In the genomic region with DNA sequence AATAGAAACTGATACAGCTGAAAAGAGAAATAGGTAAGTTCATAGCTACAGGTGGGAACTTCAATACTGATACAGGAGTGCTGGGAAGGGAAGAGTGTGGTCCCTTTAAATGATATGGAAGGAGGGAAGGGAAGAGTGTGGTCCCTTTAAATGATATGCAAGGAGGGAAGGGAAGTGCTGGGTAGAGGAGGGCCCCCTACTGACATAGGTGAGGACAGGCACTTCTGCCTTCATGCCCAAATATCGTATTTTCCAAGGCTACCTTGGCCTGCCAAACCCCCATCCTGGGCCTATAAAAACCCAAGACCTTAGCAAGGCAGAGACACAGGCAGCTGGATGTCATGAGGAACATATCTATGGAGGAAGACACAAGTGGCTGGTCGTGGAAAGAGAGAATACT, we compare ENCODE assay signal across 23 cellular contexts.
DNase-seq lines count a peak whose midpoint lies in the region; ATAC-seq and TF ChIP-seq lines count a peak whose summit lies in the region.
"Had no signal": no experiment of that assay in that cellular context is flagged by ENCODE, and none has a peak within 500 bp of the region (broad histone marks: within the 10 kb centered on the region; RNA-seq: fewer than 3 reads in every experiment).

No MANE protein-coding gene starts in this region.

- CTCF ChIA-PET in CD4-positive, alpha-beta T cell (lab: Charles Lee), result no interaction called here

- no peaks in the 10 kb centered on the region for H3K9me3 ChIP-seq in CD4-positive, alpha-beta T cell (ENCODE audit: control insufficient read depth, low read length)
- H3K9me3 ChIP-seq: upper lobe of right lung had no signal

- H3K4me3 ChIP-seq in GM12864 (ENCODE audit: low read depth, low read length), result no peak overlapping the region
- H3K4me3 ChIP-seq: GM23248, upper lobe of right lung had no signal

- no peaks in the 10 kb centered on the region for H3K27me3 ChIP-seq in CD4-positive, alpha-beta T cell (ENCODE audit: control insufficient read depth, insufficient read depth, low read length)
- H3K27me3 ChIP-seq: upper lobe of right lung had no signal

- DNase-seq in GM12864 (ENCODE audit: low read depth), result no peak
- DNase-seq in HT-29 (ENCODE audit: low spot score), result peak; percentile 25
- peak; percentile 12 for DNase-seq in RKO (ENCODE audit: low spot score)
- peak; percentile 12 for DNase-seq in iPS-NIHi11 (ENCODE audit: low spot score)
- no peak for DNase-seq in CD4-positive, alpha-beta T cell
- no peak for DNase-seq in left colon
- DNase-seq in Right ventricle myocardium inferior (ENCODE audit: missing footprints), result no peak
- DNase-seq: activated CD4-positive, alpha-beta T cell treated with anti-CD3 and anti-CD28 coated beads, Interleukin-2, amount 50 U/mL, for 48 hours; activated naive CD4-positive, alpha-beta T cell; activated T-cell treated with anti-CD3 and anti-CD28 coated beads, Interleukin-2, amount 50 U/mL, for 1 hour; amniotic stem cell; caudate nucleus; GM23248; hypothalamus; midbrain; NCI-H2029; nephron progenitor cell; SHP77; stimulated activated CD4-positive, alpha-beta T cell treated with anti-CD3 and anti-CD28 coated beads, Interleukin-2, amount 100 ng/mL, for 48 hours; T-helper 1 cell; upper lobe of right lung had no signal

- no peak overlapping the region for H3K4me3 Mint-ChIP-seq in CD4-positive, alpha-beta T cell
- H3K4me3 Mint-ChIP-seq: nephron progenitor cell had no signal

- POLR2A ChIA-PET in CD4-positive, alpha-beta T cell (lab: Charles Lee), result no interaction called here

- no peaks in the 10 kb centered on the region for H3K4me1 Mint-ChIP-seq in CD4-positive, alpha-beta T cell (ENCODE audit: low read depth)
- H3K4me1 Mint-ChIP-seq: nephron progenitor cell had no signal

- peak; percentile 22 for TF ChIP-seq CTCF in GM12864 (IDR thresholded peaks at IDR 0.05; ENCODE audit: low read depth, low read length, missing control alignments)
- no peak for TF ChIP-seq CTCF in CD4-positive, alpha-beta T cell (IDR thresholded peaks at IDR 0.05)

- ATAC-seq in HG02798 (IDR thresholded peaks at IDR 0.05; ENCODE audit: poor library complexity, unreplicated experiment), result no peak
- no peak for ATAC-seq in CD4-positive, alpha-beta T cell (ENCODE audit: poor library complexity)
- ATAC-seq in left colon, result no peak
- no peak for ATAC-seq in Right ventricle myocardium inferior
- ATAC-seq: upper lobe of right lung had no signal

- H3K27me3 Mint-ChIP-seq in CD4-positive, alpha-beta T cell, result no peaks in the 10 kb centered on the region
- H3K27me3 Mint-ChIP-seq: progenitor cell of endocrine pancreas had no signal

- no peak overlapping the region for H3K27ac Mint-ChIP-seq in CD4-positive, alpha-beta T cell
- H3K27ac Mint-ChIP-seq: nephron progenitor cell, progenitor cell of endocrine pancreas had no signal

- no peaks in the 10 kb centered on the region for H3K36me3 Mint-ChIP-seq in CD4-positive, alpha-beta T cell (ENCODE audit: low read depth)

- peaks cover 5% of the 10 kb centered on the region for H3K9me3 Mint-ChIP-seq in CD4-positive, alpha-beta T cell
- H3K9me3 Mint-ChIP-seq: nephron progenitor cell had no signal

- H3K27ac ChIP-seq in CD4-positive, alpha-beta T cell (ENCODE audit: low read depth, low read length), result no peak overlapping the region
- H3K27ac ChIP-seq: GM23248, upper lobe of right lung had no signal

- intact Hi-C loops in CD4-positive, alpha-beta T cell (cut with DNase I, micrococcal nuclease), result no loop called here
- intact Hi-C loops in left colon (cut with DNase I, micrococcal nuclease), result no loop called here
- intact Hi-C loops in Right ventricle myocardium inferior (cut with DNase I), result no loop called here

Comparison
In these comparisons a context has a peak if more than half of its experiments do, and no peak if none do; other contexts are left out.
1. DNase-seq: peak in HT-29 (single experiment), RKO (single experiment) and iPS-NIHi11 (single experiment); none in GM12864 (single experiment), CD4-positive, alpha-beta T cell (0 of 10), left colon (0 of 2) and Right ventricle myocardium inferior (single experiment).